Comparison of ENCODE assay signal across 2 cellular contexts in genomic region chr10:119393845-119394244, GRCh38.
TF ChIP-seq lines count a peak whose summit lies in the region.

No MANE protein-coding gene starts in this region.

TF ChIP-seq in K562, 482 proteins besides CTCF, POLR2A, EP300 and RAD21 (continued from another document):
- TF ChIP-seq, protein P1, sequence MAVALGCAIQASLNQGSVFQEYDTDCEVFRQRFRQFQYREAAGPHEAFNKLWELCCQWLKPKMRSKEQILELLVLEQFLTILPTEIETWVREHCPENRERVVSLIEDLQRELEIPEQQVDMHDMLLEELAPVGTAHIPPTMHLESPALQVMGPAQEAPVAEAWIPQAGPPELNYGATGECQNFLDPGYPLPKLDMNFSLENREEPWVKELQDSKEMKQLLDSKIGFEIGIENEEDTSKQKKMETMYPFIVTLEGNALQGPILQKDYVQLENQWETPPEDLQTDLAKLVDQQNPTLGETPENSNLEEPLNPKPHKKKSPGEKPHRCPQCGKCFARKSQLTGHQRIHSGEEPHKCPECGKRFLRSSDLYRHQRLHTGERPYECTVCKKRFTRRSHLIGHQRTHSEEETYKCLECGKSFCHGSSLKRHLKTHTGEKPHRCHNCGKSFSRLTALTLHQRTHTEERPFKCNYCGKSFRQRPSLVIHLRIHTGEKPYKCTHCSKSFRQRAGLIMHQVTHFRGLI (CRISPR knock-in tag; IDR thresholded peaks at IDR 0.05), result no peak

TF ChIP-seq in SK-N-SH, 30 proteins besides CTCF, POLR2A, EP300 and RAD21 (continued from another document):
- TF ChIP-seq, protein P2, sequence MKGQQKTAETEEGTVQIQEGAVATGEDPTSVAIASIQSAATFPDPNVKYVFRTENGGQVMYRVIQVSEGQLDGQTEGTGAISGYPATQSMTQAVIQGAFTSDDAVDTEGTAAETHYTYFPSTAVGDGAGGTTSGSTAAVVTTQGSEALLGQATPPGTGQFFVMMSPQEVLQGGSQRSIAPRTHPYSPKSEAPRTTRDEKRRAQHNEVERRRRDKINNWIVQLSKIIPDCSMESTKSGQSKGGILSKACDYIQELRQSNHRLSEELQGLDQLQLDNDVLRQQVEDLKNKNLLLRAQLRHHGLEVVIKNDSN (IDR thresholded peaks at IDR 0.05; ENCODE audit: borderline replicate concordance, low read depth), result no peak
- TF ChIP-seq TAF1 (IDR thresholded peaks at IDR 0.05; ENCODE audit: borderline replicate concordance, low read depth, low read length) (no peak), EZH2phosphoT487 (IDR thresholded peaks at IDR 0.05; ENCODE audit: borderline replicate concordance, low read depth) (no peak), RXRA (IDR thresholded peaks at IDR 0.05; ENCODE audit: borderline replicate concordance, low read depth) (no peak), FOSL2 (IDR thresholded peaks at IDR 0.05; ENCODE audit: borderline replicate concordance, low read depth) (no peak), POLR2AphosphoS5 (IDR thresholded peaks at IDR 0.05; ENCODE audit: low read depth, low read length) (no peak), GATA2 (CRISPR knock-in tag; IDR thresholded peaks at IDR 0.05) (no peak), YY1 (IDR thresholded peaks at IDR 0.05; ENCODE audit: low read depth) (no peak), NRF1 (IDR thresholded peaks at IDR 0.05; ENCODE audit: low read depth, low read length) (no peak), RFX5 (IDR thresholded peaks at IDR 0.05; ENCODE audit: low read length) (no peak), IRF3 (IDR thresholded peaks at IDR 0.05; ENCODE audit: low read depth, low read length) (no peak)
- TF ChIP-seq, protein P3, sequence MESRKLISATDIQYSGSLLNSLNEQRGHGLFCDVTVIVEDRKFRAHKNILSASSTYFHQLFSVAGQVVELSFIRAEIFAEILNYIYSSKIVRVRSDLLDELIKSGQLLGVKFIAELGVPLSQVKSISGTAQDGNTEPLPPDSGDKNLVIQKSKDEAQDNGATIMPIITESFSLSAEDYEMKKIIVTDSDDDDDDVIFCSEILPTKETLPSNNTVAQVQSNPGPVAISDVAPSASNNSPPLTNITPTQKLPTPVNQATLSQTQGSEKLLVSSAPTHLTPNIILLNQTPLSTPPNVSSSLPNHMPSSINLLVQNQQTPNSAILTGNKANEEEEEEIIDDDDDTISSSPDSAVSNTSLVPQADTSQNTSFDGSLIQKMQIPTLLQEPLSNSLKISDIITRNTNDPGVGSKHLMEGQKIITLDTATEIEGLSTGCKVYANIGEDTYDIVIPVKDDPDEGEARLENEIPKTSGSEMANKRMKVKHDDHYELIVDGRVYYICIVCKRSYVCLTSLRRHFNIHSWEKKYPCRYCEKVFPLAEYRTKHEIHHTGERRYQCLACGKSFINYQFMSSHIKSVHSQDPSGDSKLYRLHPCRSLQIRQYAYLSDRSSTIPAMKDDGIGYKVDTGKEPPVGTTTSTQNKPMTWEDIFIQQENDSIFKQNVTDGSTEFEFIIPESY (IDR thresholded peaks at IDR 0.05; ENCODE audit: borderline replicate concordance, low read depth), result no peak
- TF ChIP-seq, protein P4, sequence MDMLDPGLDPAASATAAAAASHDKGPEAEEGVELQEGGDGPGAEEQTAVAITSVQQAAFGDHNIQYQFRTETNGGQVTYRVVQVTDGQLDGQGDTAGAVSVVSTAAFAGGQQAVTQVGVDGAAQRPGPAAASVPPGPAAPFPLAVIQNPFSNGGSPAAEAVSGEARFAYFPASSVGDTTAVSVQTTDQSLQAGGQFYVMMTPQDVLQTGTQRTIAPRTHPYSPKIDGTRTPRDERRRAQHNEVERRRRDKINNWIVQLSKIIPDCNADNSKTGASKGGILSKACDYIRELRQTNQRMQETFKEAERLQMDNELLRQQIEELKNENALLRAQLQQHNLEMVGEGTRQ (IDR thresholded peaks at IDR 0.05; ENCODE audit: borderline replicate concordance, low read depth, low read length), result no peak
